11 cellular contexts compared by ENCODE assay signal in the genomic region with DNA sequence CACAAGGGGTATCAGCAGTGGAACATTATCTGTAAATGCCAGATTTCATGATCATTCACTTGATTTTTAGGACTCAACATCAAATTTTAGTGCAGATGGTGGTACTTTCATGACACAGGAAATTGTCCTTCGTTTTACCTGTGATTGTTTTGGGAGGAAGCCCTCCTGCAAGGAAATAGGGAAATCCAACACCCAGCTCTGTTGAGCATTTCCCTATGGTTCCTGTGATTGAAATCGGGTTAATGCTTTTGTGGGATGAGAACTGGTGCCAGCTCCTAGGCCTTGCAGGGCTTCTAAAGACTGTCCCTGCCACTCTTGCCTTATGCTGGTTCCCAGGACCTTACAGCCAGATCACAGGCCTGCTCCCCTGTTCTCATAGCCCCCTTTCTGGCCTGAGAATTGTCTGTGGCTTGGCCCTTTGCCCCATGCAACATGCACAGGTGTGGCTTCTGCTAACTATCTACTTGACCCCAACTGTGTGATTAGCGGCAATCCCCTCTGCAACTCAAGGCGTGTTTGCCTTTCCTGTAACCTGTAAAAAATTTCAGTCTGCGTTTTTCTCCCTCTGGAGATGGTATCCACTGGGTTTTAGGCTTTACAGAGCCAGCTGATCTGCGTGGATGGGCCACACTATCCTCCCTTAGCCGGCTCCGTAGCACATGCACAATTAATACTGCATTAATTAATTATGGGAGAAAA.
DNase-seq lines count a peak whose midpoint lies in the region; ATAC-seq, FAIRE-seq and TF ChIP-seq lines count a peak whose summit lies in the region.
"Had no signal": no experiment of that assay in that cellular context is flagged by ENCODE, and none has a peak within 500 bp of the region (broad histone marks: within the 10 kb centered on the region; RNA-seq: fewer than 3 reads in every experiment).

No MANE protein-coding gene starts in this region.

- H3K4me1 ChIP-seq in mucosa of rectum (ENCODE audit: control insufficient read depth in 2 of 2, insufficient read depth in 2 of 2, low read length in 2 of 2) = peaks cover 32 to 50% of the 10 kb centered on the region in 2 donors
- H3K4me1 ChIP-seq in body of pancreas = peaks cover 39% of the 10 kb centered on the region
- peaks cover 3 to 36% of the 10 kb centered on the region in 2 donors for H3K4me1 ChIP-seq in small intestine (ENCODE audit: control insufficient read depth in 2 of 2, insufficient read depth in 1 of 2, low read depth in 1 of 2, low read length in 1 of 2)

- H3K9me3 ChIP-seq in mucosa of rectum (ENCODE audit: control insufficient read depth in 2 of 2, low read length in 2 of 2) (no peaks in the 10 kb centered on the region), body of pancreas (no peaks in the 10 kb centered on the region), small intestine (ENCODE audit: control insufficient read depth, low read depth) (no peaks in the 10 kb centered on the region)
- H3K9me3 ChIP-seq: HAP-1 had no signal

- intact Hi-C loops in body of pancreas (cut with DNase I) = no loop called here

- H3K36me3 ChIP-seq in mucosa of rectum (ENCODE audit: control insufficient read depth in 2 of 2, insufficient read depth in 2 of 2, low read length in 2 of 2) (peaks cover 0 to 3% of the 10 kb centered on the region in 2 donors), body of pancreas (replicated peaks in 1 of 2; ENCODE audit: insufficient read depth in 1 of 2, low read depth in 2 of 2) (no peaks in the 10 kb centered on the region), small intestine (ENCODE audit: control insufficient read depth in 2 of 2, insufficient read depth in 2 of 2, low read length in 2 of 2) (no peaks in the 10 kb centered on the region)
- H3K36me3 ChIP-seq: HAP-1 had no signal

- no peaks in the 10 kb centered on the region for H3K27me3 ChIP-seq in mucosa of rectum (ENCODE audit: control insufficient read depth in 2 of 2, insufficient read depth in 2 of 2, low read length in 2 of 2)
- no peaks in the 10 kb centered on the region for H3K27me3 ChIP-seq in body of pancreas
- no peaks in the 10 kb centered on the region for H3K27me3 ChIP-seq in small intestine (ENCODE audit: control insufficient read depth in 2 of 2, insufficient read depth in 2 of 2, low read length in 2 of 2)

- H3K27ac ChIP-seq in mucosa of rectum (ENCODE audit: low read depth in 2 of 2, low read length in 2 of 2) (peak overlapping the region; percentile 30 to 61), body of pancreas (peak overlapping the region in 2 of 4 donors; percentile 70 to 78), small intestine (ENCODE audit: low read depth in 1 of 2, low read length in 1 of 2) (peak overlapping the region in 1 of 2 donors; percentile 80)

- no peak for TF ChIP-seq POLR2A in body of pancreas (IDR thresholded peaks at IDR 0.05)

- H3K9ac ChIP-seq in mucosa of rectum (ENCODE audit: low read depth in 1 of 2, low read length in 2 of 2) = no peak overlapping the region

- no peak for FAIRE-seq in small intestine (lab: Jason Lieb, UNC)
- FAIRE-seq: islet of Langerhans had no signal

- H3K4me3 ChIP-seq in mucosa of rectum (ENCODE audit: low read length in 2 of 2) (no peak overlapping the region), body of pancreas (no peak overlapping the region), small intestine (ENCODE audit: low read depth in 1 of 2, low read length in 2 of 2) (no peak overlapping the region)
- H3K4me3 ChIP-seq: HAP-1 had no signal

- ATAC-seq in GM18502 (IDR thresholded peaks at IDR 0.05; ENCODE audit: poor library complexity, unreplicated experiment) (peak; percentile 52), GM21423 (IDR thresholded peaks at IDR 0.05; ENCODE audit: unreplicated experiment) (peak; percentile 45), HG03439 (IDR thresholded peaks at IDR 0.05; ENCODE audit: unreplicated experiment) (peak; percentile 57), body of pancreas (no peak)

- WGBS in body of pancreas, 2 donors = 74 to 85% methylated on average over 8 of the region's 8 CpGs
- 59 to 66% (median 62%) methylated on average over 8 of the region's 8 CpGs for WGBS in small intestine, 3 donors

- DNase-seq in NCI-H774 (lab: John Stamatoyannopoulos, UW) = no peak
- no peak for DNase-seq in body of pancreas
- DNase-seq in small intestine = no peak
- no peak for DNase-seq in superior temporal gyrus (ENCODE audit: extremely low spot score)
- DNase-seq: SIG-M5 had no signal

- no peak for TF ChIP-seq CTCF in body of pancreas (IDR thresholded peaks at IDR 0.05)
